8 cellular contexts compared by ENCODE assay signal in the genomic region with DNA sequence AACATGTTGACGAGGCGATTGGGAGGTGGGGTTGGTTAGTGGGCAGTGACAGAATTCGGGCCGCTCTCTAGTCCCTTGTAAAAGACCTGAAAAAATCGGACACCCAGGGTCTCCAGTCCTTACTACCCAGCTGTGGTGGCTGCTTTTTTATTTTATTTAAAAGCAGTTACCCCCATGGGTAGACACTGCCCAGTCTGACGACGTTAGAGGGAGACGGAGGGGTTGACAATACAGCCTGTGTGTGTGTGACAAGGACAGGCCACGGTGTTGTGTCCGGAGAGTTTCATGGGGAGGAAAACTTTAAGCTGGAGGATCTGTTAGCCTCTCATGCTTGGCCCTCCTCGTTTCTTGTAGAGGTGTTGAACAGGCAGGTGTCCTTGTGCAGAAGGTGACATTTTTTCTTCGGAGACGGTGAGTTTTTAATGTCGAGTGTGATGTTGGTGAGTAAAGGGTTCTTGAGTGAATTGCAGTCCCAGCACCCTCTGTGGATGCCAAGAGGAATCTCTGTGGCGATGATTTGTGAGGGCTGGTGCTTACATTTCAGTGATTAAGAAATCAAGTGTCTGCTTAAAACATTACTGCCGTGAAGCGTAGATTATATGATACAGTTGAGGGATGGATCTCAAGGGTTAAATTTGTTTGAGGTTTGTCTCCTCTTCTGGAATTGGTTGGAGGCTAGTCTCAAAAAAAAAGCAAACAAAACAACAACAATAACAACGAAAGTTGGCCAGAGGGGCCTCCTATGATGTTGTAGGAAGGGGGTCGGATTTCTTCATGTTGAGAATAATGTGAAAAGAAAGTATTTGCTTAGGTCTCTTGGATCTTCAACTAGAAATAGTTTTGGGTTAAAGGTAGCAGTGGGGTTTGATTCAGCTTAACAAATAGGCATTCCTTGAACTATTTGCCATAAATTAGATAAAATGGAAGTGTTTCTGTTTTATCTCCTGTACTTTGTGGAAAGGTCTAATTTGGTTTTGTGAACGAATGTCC. TPM values are rescaled to one million over a fixed set of nuclear protein-coding genes. Genes with fewer than 3 reads are reported as not detected.
A peak's percentile ranks its signal among the peaks of the same experiment; 100 is the strongest.
DNase-seq lines count a peak whose midpoint lies in the region; ATAC-seq and TF ChIP-seq lines count a peak whose summit lies in the region.

No MANE protein-coding gene starts in this region.

- peak overlapping the region in 9 of 11 experiments; percentile 83 to 95 (median 90); a peak in 18 of 22 replicates for H3K27ac ChIP-seq in BLaER1 treated with 17β-estradiol and CSF1 and Interleukin-3, amounts not matched to agents 10 nM and 100 nM
- H3K27ac ChIP-seq in heart right ventricle (peak overlapping the region; percentile 82 to 98 (median 94)), prostate gland (peak overlapping the region; percentile 78 to 81)

- peak overlapping the region; percentile 81 to 88 for H3K4me3 Mint-ChIP-seq in activated T-cell treated with anti-CD3 and anti-CD28 coated beads, Interleukin-2, amount 50 U/mL, for 72 hours

- peak overlapping the region; percentile 85 to 100 (median 94) for H3K4me3 ChIP-seq in BLaER1 treated with 17β-estradiol and CSF1 and Interleukin-3, amounts not matched to agents 10 nM and 100 nM
- peak overlapping the region; percentile 63 to 97 (median 88) for H3K4me3 ChIP-seq in heart right ventricle
- peak overlapping the region; percentile 81 to 92 for H3K4me3 ChIP-seq in prostate gland

- H4K20me1 ChIP-seq in BLaER1 treated with 17β-estradiol and CSF1 and Interleukin-3, amounts not matched to agents 10 nM and 100 nM: peaks cover 17 to 60% (median 40%) of the 10 kb centered on the region in 11 experiments; a peak in 19 of 22 replicates

- intact Hi-C loops in heart right ventricle (cut with DNase I) (loop anchor here in 4 of 10 donors (5.0 to 10.0 kb wide), 5 partner anchors 55 to 335 kb away; a partner anchor contains a TSS), prostate gland (cut with DNase I) (loop anchor here (10.0 kb wide), 2 partner anchors 68 to 302 kb away; a partner anchor contains a TSS)

- no peak for TF ChIP-seq CTCF in heart right ventricle (IDR thresholded peaks at IDR 0.05)
- no peak for TF ChIP-seq CTCF in prostate gland (IDR thresholded peaks at IDR 0.05)

- H3K4me1 Mint-ChIP-seq in activated T-cell treated with anti-CD3 and anti-CD28 coated beads, Interleukin-2, amount 50 U/mL, for 72 hours (ENCODE audit: low read depth): peaks cover 64% of the 10 kb centered on the region

- H3K36me3 ChIP-seq in BLaER1 treated with 17β-estradiol and CSF1 and Interleukin-3, amounts not matched to agents 10 nM and 100 nM: no peaks in the 10 kb centered on the region
- no peaks in the 10 kb centered on the region for H3K36me3 ChIP-seq in heart right ventricle
- no peaks in the 10 kb centered on the region for H3K36me3 ChIP-seq in prostate gland

- peak overlapping the region; percentile 47 for H3K27ac Mint-ChIP-seq in activated T-cell treated with anti-CD3 and anti-CD28 coated beads, Interleukin-2, amount 50 U/mL, for 72 hours

- DNase-seq in activated T-cell treated with anti-CD3 and anti-CD28 coated beads, Interleukin-2, amount 50 U/mL, for 72 hours: no peak
- DNase-seq in heart right ventricle (peak in 1 of 2 donors; percentile 22), prostate gland (ENCODE audit: low spot score) (peak; percentile 12), iPS-NIHi7 (ENCODE audit: extremely low spot score) (no peak)
- no peak for DNase-seq in activated CD4-positive, CD25-positive, alpha-beta regulatory T cell (lab: John Stamatoyannopoulos, UW)

- peak overlapping the region; percentile 89 to 99 (median 92); a peak in 21 of 22 replicates for H3K9ac ChIP-seq in BLaER1 treated with 17β-estradiol and CSF1 and Interleukin-3, amounts not matched to agents 10 nM and 100 nM

- no peaks in the 10 kb centered on the region for H3K9me3 Mint-ChIP-seq in activated T-cell treated with anti-CD3 and anti-CD28 coated beads, Interleukin-2, amount 50 U/mL, for 72 hours

- 5 to 6% methylated on average over 20 of the region's 20 CpGs for WGBS in heart right ventricle, 2 donors
- 14% methylated on average over 20 of the region's 20 CpGs for WGBS in prostate gland

- H3K27me3 ChIP-seq in BLaER1 treated with 17β-estradiol and CSF1 and Interleukin-3, amounts not matched to agents 10 nM and 100 nM: peaks cover 0 to 15% (median 9%) of the 10 kb centered on the region in 11 experiments; a peak in 8 of 22 replicates
- no peaks in the 10 kb centered on the region for H3K27me3 ChIP-seq in heart right ventricle
- no peaks in the 10 kb centered on the region for H3K27me3 ChIP-seq in prostate gland (replicated peaks; ENCODE audit: insufficient read depth)

- peak overlapping the region; percentile 85 to 98 (median 93) for H3K4me2 ChIP-seq in BLaER1 treated with 17β-estradiol and CSF1 and Interleukin-3, amounts not matched to agents 10 nM and 100 nM

- no peaks in the 10 kb centered on the region for H3K27me3 Mint-ChIP-seq in activated T-cell treated with anti-CD3 and anti-CD28 coated beads, Interleukin-2, amount 50 U/mL, for 72 hours (ENCODE audit: low read depth)

- no peak for TF ChIP-seq POLR2A in prostate gland (IDR thresholded peaks at IDR 0.05)

- H3K9me3 ChIP-seq in BLaER1 treated with 17β-estradiol and CSF1 and Interleukin-3, amounts not matched to agents 10 nM and 100 nM (replicated peaks in 1 of 11): no peaks in the 10 kb centered on the region
- H3K9me3 ChIP-seq in heart right ventricle: no peaks in the 10 kb centered on the region
- H3K9me3 ChIP-seq in prostate gland: no peaks in the 10 kb centered on the region

- ATAC-seq in HG02943 (IDR thresholded peaks at IDR 0.05; ENCODE audit: low read depth, unreplicated experiment): peak; percentile 1
- no peak for ATAC-seq in activated T-cell treated with anti-CD3 and anti-CD28 coated beads, Interleukin-2, amount 50 U/mL, for 72 hours (replicated peaks in 1 of 2)
- peak in 6 of 8 donors; percentile 5 to 42 (median 24) for ATAC-seq in heart right ventricle
- no peak for ATAC-seq in HG03139 (IDR thresholded peaks at IDR 0.05; ENCODE audit: unreplicated experiment)

- H3K36me3 Mint-ChIP-seq in activated T-cell treated with anti-CD3 and anti-CD28 coated beads, Interleukin-2, amount 50 U/mL, for 72 hours (ENCODE audit: insufficient read depth in 2 of 2): no peaks in the 10 kb centered on the region

- H3K4me1 ChIP-seq in BLaER1 treated with 17β-estradiol and CSF1 and Interleukin-3, amounts not matched to agents 10 nM and 100 nM: peaks cover 29 to 65% (median 36%) of the 10 kb centered on the region in 10 experiments
- H3K4me1 ChIP-seq in heart right ventricle (peaks cover 4 to 62% (median 43%) of the 10 kb centered on the region in 9 donors), prostate gland (replicated peaks) (no peaks in the 10 kb centered on the region)

RNA-seq across cellular contexts. Expression of a gene that starts 1.5 kb away (rescaled TPM):
- total RNA-seq in activated T-cell treated with anti-CD3 and anti-CD28 coated beads, Interleukin-2, amount 50 U/mL, for 72 hours: 10 to 100 TPM; 29.8 to 32.7 TPM
- total RNA-seq in heart right ventricle (10 to 100 TPM; 28.5 to 36.7 (median 32.5) TPM), prostate gland (10 to 100 TPM; 24.9 to 72.4 TPM)
- polyA plus RNA-seq in heart right ventricle: 1 to 10 TPM; 8.6 to 9.5 TPM

Comparison
In these comparisons a context has a peak if more than half of its experiments do, and no peak if none do; other contexts are left out.
1. ATAC-seq: peak in HG02943 (single experiment) and heart right ventricle (6 of 8); none in activated T-cell treated with anti-CD3 and anti-CD28 coated beads, Interleukin-2, amount 50 U/mL, for 72 hours (0 of 2) and HG03139 (single experiment).
2. Peak in every context shown above with its lines, with median percentiles within 50 percentile points of each other: H3K27ac ChIP-seq and H3K4me3 ChIP-seq.